Comparison of ENCODE assay signal across 8 cellular contexts in the genomic region with DNA sequence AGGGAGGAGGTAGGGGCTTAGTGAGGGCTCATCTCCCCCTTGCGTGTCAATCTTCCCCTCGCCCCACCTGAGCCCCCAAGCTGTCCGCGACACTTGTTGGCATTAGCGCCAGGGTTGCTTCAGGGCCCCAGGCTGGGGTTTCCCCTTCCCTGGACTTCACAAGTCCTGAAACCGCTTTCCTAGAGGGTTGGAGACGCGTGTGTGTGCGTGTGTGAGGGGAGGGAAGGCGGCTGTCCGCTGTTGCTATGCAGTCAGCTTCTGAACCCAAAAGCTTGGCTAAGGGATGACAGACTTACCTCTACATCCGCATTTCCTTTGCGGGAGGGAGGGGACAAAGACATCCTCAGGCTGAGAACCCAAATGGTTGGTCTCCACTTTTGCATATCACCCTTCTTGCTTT. TPM values are rescaled to one million over a fixed set of nuclear protein-coding genes. Genes with fewer than 3 reads are reported as not detected.
DNase-seq lines count a peak whose midpoint lies in the region; ATAC-seq and TF ChIP-seq lines count a peak whose summit lies in the region.

No MANE protein-coding gene starts in this region.

- WGBS in iPS DF 6.9 (ENCODE audit: insufficient coverage, insufficient read length) = no CpG with 5 or more reads among the region's 13 CpGs

- intact Hi-C loops in activated naive CD4-positive, alpha-beta T cell treated with anti-CD3 and anti-CD28 coated beads for 36 hours (cut with micrococcal nuclease) = loop anchor here (5.0 kb wide), 1 partner anchor 287 kb away; no protein-coding TSS in a partner anchor

- H3K36me3 ChIP-seq in iPS DF 6.9 (ENCODE audit: control insufficient read depth, insufficient read depth, low read length) (no peaks in the 10 kb centered on the region), thoracic aorta (no peaks in the 10 kb centered on the region)

- H3K9me3 ChIP-seq in iPS DF 6.9 (ENCODE audit: control insufficient read depth, insufficient read depth, low read length) (no peaks in the 10 kb centered on the region), thoracic aorta (no peaks in the 10 kb centered on the region)

- no peak for ATAC-seq in thoracic aorta (ENCODE audit: insufficient number of reproducible peaks, low FRiP score, low read depth)
- ATAC-seq in GM19455 (IDR thresholded peaks at IDR 0.05; ENCODE audit: unreplicated experiment) = no peak
- no peak for ATAC-seq in foreskin keratinocyte
- ATAC-seq in GM21515 (IDR thresholded peaks at IDR 0.05; ENCODE audit: unreplicated experiment) = no peak

- peak; percentile 49 for DNase-seq in activated naive CD4-positive, alpha-beta T cell treated with anti-CD3 and anti-CD28 coated beads for 36 hours
- no peak for DNase-seq in activated naive CD4-positive, alpha-beta T cell (lab: John Stamatoyannopoulos, UW)
- no peak for DNase-seq in T-helper 2 cell treated with Interferon-gamma antibody and Interleukin-4, amounts not matched to agents 5 μg/mL and 100 μg/mL, for 36 hours (ENCODE audit: low spot score)
- DNase-seq in iPS DF 6.9 (ENCODE audit: low read depth, low spot score) = no peak
- no peak for DNase-seq in thoracic aorta (ENCODE audit: low spot score)
- no peak for DNase-seq in foreskin keratinocyte

- peaks cover 3% of the 10 kb centered on the region; the same call in 1 of the 2 replicates for H3K4me1 ChIP-seq in iPS DF 6.9 (ENCODE audit: control insufficient read depth, insufficient read depth, low read length)
- peaks cover 5 to 10% of the 10 kb centered on the region in 2 donors for H3K4me1 ChIP-seq in thoracic aorta (ENCODE audit: control insufficient read depth in 1 of 2, low read depth in 2 of 2)
- H3K4me1 ChIP-seq in foreskin keratinocyte = peaks cover 14% of the 10 kb centered on the region

- CTCF ChIA-PET in activated naive CD4-positive, alpha-beta T cell treated with anti-CD3 and anti-CD28 coated beads for 36 hours (lab: Charles Lee) = interaction anchor here (0.7 to 1.4 kb wide), 2 partner anchors 11 to 338 kb away, joined by 3 read pairs; no protein-coding TSS in a partner anchor

- H3K27ac ChIP-seq in iPS DF 6.9 (ENCODE audit: low read length) (no peak overlapping the region), thoracic aorta (no peak overlapping the region), foreskin keratinocyte (no peak overlapping the region)

- H3K4me3 ChIP-seq in iPS DF 6.9 (ENCODE audit: low read length) (peak overlapping the region; percentile 19; the same call in 1 of the 2 replicates), thoracic aorta (peak overlapping the region; percentile 75)

- no peaks in the 10 kb centered on the region for H3K36me3 Mint-ChIP-seq in activated naive CD4-positive, alpha-beta T cell treated with anti-CD3 and anti-CD28 coated beads for 36 hours (ENCODE audit: low read depth)
- H3K36me3 Mint-ChIP-seq in T-helper 2 cell treated with Interferon-gamma antibody and Interleukin-4, amounts not matched to agents 5 μg/mL and 100 μg/mL, for 36 hours (ENCODE audit: low read depth) = no peaks in the 10 kb centered on the region

- H3K4me1 Mint-ChIP-seq in activated naive CD4-positive, alpha-beta T cell treated with anti-CD3 and anti-CD28 coated beads for 36 hours (ENCODE audit: low read depth) = peaks cover 34% of the 10 kb centered on the region
- peaks cover 33% of the 10 kb centered on the region for H3K4me1 Mint-ChIP-seq in T-helper 2 cell treated with Interferon-gamma antibody and Interleukin-4, amounts not matched to agents 5 μg/mL and 100 μg/mL, for 36 hours (ENCODE audit: low read depth)

- no peaks in the 10 kb centered on the region for H3K27me3 Mint-ChIP-seq in activated naive CD4-positive, alpha-beta T cell treated with anti-CD3 and anti-CD28 coated beads for 36 hours (ENCODE audit: low read depth)
- H3K27me3 Mint-ChIP-seq in T-helper 2 cell treated with Interferon-gamma antibody and Interleukin-4, amounts not matched to agents 5 μg/mL and 100 μg/mL, for 36 hours (ENCODE audit: low read depth) = peaks cover 27% of the 10 kb centered on the region

- peaks cover 1% of the 10 kb centered on the region; the same call in 1 of the 2 replicates for H3K27me3 ChIP-seq in iPS DF 6.9 (ENCODE audit: control insufficient read depth, insufficient read depth, low read length)
- no peaks in the 10 kb centered on the region for H3K27me3 ChIP-seq in thoracic aorta (replicated peaks; ENCODE audit: insufficient read depth)
- peaks cover 2% of the 10 kb centered on the region for H3K27me3 ChIP-seq in foreskin keratinocyte

- TF ChIP-seq CTCF in thoracic aorta (IDR thresholded peaks at IDR 0.05) (no peak), foreskin keratinocyte (conservative IDR thresholded peaks at IDR 0.05) (no peak)

- H3K4me3 Mint-ChIP-seq in activated naive CD4-positive, alpha-beta T cell treated with anti-CD3 and anti-CD28 coated beads for 36 hours = peak overlapping the region; percentile 69
- peak overlapping the region; percentile 86 for H3K4me3 Mint-ChIP-seq in T-helper 2 cell treated with Interferon-gamma antibody and Interleukin-4, amounts not matched to agents 5 μg/mL and 100 μg/mL, for 36 hours

- no peak overlapping the region for H3K27ac Mint-ChIP-seq in activated naive CD4-positive, alpha-beta T cell treated with anti-CD3 and anti-CD28 coated beads for 36 hours
- H3K27ac Mint-ChIP-seq in T-helper 2 cell treated with Interferon-gamma antibody and Interleukin-4, amounts not matched to agents 5 μg/mL and 100 μg/mL, for 36 hours = peak overlapping the region; percentile 78

- H3K9me3 Mint-ChIP-seq in activated naive CD4-positive, alpha-beta T cell treated with anti-CD3 and anti-CD28 coated beads for 36 hours = no peaks in the 10 kb centered on the region
- H3K9me3 Mint-ChIP-seq in T-helper 2 cell treated with Interferon-gamma antibody and Interleukin-4, amounts not matched to agents 5 μg/mL and 100 μg/mL, for 36 hours = no peaks in the 10 kb centered on the region

RNA-seq across cellular contexts. Expression of a gene that starts 0.8 kb away (rescaled TPM):
- total RNA-seq in activated naive CD4-positive, alpha-beta T cell treated with anti-CD3 and anti-CD28 coated beads for 36 hours = under 1 TPM; 0.25 to 0.31 TPM
- total RNA-seq in thoracic aorta (under 1 TPM in 1 of 2 donors, not detected in 1; 0.07 TPM), foreskin keratinocyte (0.63 and 0.68 TPM in 2 replicates)
- 0.66 and 0.90 TPM in 2 replicates for polyA plus RNA-seq in foreskin keratinocyte
